In the genomic region with DNA sequence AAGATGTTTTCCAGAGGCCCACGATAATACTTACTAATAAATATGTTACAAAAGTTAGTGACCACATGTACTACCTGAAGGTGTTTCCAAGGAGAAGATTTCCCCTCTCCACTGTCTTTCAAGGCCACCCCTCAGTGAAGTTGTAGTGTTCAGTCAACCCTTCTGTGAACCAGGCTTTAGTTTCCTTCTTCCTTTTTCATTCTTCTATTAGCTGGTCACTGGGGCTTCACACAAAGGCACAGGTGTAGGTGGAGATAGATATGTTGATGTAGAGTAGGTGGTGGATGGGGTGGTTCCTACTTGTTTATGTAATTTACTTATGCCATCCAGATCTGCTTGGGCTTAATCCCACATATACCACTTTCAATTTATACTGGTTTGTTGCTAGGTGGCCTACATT, we compare ENCODE assay signal across 26 cellular contexts. TPM values are rescaled to one million over a fixed set of nuclear protein-coding genes. Genes with fewer than 3 reads are reported as not detected.
"Had no signal": no experiment of that assay in that cellular context is flagged by ENCODE, and none has a peak within 500 bp of the region (broad histone marks: within the 10 kb centered on the region; RNA-seq: fewer than 3 reads in every experiment).

No MANE protein-coding gene starts in this region.

- DNase-seq: activated CD4-positive, CD25-positive, alpha-beta regulatory T cell; activated CD8-positive, alpha-beta memory T cell treated with anti-CD3 and anti-CD28 coated beads, Interleukin-2, amount 50 U/mL, for 4 hours; activated CD8-positive, alpha-beta T cell treated with anti-CD3 and anti-CD28 coated beads for 36 hours; activated gamma-delta T cell treated with Interleukin-2 at 50 U/mL for 16 hours; activated naive CD4-positive, alpha-beta T cell treated with anti-CD3 and anti-CD28 coated beads, Interleukin-2, amount 10 ng/mL, durations not matched to agents 7 days and 5 days; activated naive CD8-positive, alpha-beta T cell treated with anti-CD3 and anti-CD28 coated beads for 36 hours; activated T-cell treated with anti-CD3 and anti-CD28 coated beads, Interleukin-2, amount 50 U/mL, for 72 hours; adrenal gland; anterior cingulate cortex; colonic mucosa; Kasumi-1; NCI-H1105 treated with DMSO at 0.1 percent for 48 hours; NCI-H1436 treated with DMSO at 0.1 percent for 48 hours; NCI-H187; NCI-H2081; NCI-H510A treated with DMSO at 0.1 percent for 48 hours; OCI-M1; Right ventricle myocardium superior; SJCRH30; SK-N-SH; T-helper 17 cell; T-helper 9 cell had no signal

- H3K4me2 ChIP-seq: SK-N-SH had no signal

- H3K9me3 Mint-ChIP-seq: activated CD8-positive, alpha-beta T cell treated with anti-CD3 and anti-CD28 coated beads for 36 hours; activated naive CD4-positive, alpha-beta T cell treated with anti-CD3 and anti-CD28 coated beads, Interleukin-2, amount 10 ng/mL, durations not matched to agents 7 days and 5 days; activated naive CD8-positive, alpha-beta T cell treated with anti-CD3 and anti-CD28 coated beads for 36 hours; activated T-helper 2 cell treated with anti-CD3 and anti-CD28 coated beads, Interferon-gamma antibody, Interleukin-2, Interleukin-4, amounts not matched to agents 10 μg/mL and 5 μg/mL and 100 μg/mL, durations not matched to agents 14 hours and 24 hours and 36 hours had no signal

- H3K27me3 Mint-ChIP-seq: activated CD8-positive, alpha-beta T cell treated with anti-CD3 and anti-CD28 coated beads for 36 hours; activated naive CD4-positive, alpha-beta T cell treated with anti-CD3 and anti-CD28 coated beads, Interleukin-2, amount 10 ng/mL, durations not matched to agents 7 days and 5 days; activated naive CD8-positive, alpha-beta T cell treated with anti-CD3 and anti-CD28 coated beads for 36 hours; T-helper 17 cell had no signal

- H3K27ac ChIP-seq: adrenal gland, colonic mucosa, RWPE1, SJCRH30 had no signal

- H3K36me3 ChIP-seq: adrenal gland, colonic mucosa, SJCRH30 had no signal

- H3K4me3 ChIP-seq: adrenal gland, colonic mucosa, SJCRH30 had no signal

- H3K27me3 ChIP-seq: adrenal gland, colonic mucosa, SJCRH30 had no signal

- H3K4me1 Mint-ChIP-seq: activated naive CD4-positive, alpha-beta T cell treated with anti-CD3 and anti-CD28 coated beads, Interleukin-2, amount 10 ng/mL, durations not matched to agents 7 days and 5 days; activated naive CD8-positive, alpha-beta T cell treated with anti-CD3 and anti-CD28 coated beads for 36 hours; T-helper 17 cell had no signal

- H3K27ac Mint-ChIP-seq: activated CD8-positive, alpha-beta T cell treated with anti-CD3 and anti-CD28 coated beads for 36 hours; activated naive CD4-positive, alpha-beta T cell treated with anti-CD3 and anti-CD28 coated beads, Interleukin-2, amount 10 ng/mL, durations not matched to agents 7 days and 5 days; activated naive CD8-positive, alpha-beta T cell treated with anti-CD3 and anti-CD28 coated beads for 36 hours; activated T-cell treated with anti-CD3 and anti-CD28 coated beads, Interleukin-2, amount 50 U/mL, for 72 hours; activated T-helper 2 cell treated with anti-CD3 and anti-CD28 coated beads, Interferon-gamma antibody, Interleukin-2, Interleukin-4, amounts not matched to agents 10 μg/mL and 5 μg/mL and 100 μg/mL, durations not matched to agents 14 hours and 24 hours and 36 hours; T-helper 17 cell had no signal

- ATAC-seq: activated CD8-positive, alpha-beta T cell treated with anti-CD3 and anti-CD28 coated beads for 36 hours; activated T-cell treated with anti-CD3 and anti-CD28 coated beads, Interleukin-2, amount 50 U/mL, for 72 hours; Panc1; T-helper 17 cell had no signal

- H3K36me3 Mint-ChIP-seq: activated naive CD4-positive, alpha-beta T cell treated with anti-CD3 and anti-CD28 coated beads, Interleukin-2, amount 10 ng/mL, durations not matched to agents 7 days and 5 days; activated naive CD8-positive, alpha-beta T cell treated with anti-CD3 and anti-CD28 coated beads for 36 hours had no signal

- H3K4me1 ChIP-seq: adrenal gland, colonic mucosa, SJCRH30 had no signal

- H3K4me3 Mint-ChIP-seq: activated CD8-positive, alpha-beta T cell treated with anti-CD3 and anti-CD28 coated beads for 36 hours; activated naive CD4-positive, alpha-beta T cell treated with anti-CD3 and anti-CD28 coated beads, Interleukin-2, amount 10 ng/mL, durations not matched to agents 7 days and 5 days; activated naive CD8-positive, alpha-beta T cell treated with anti-CD3 and anti-CD28 coated beads for 36 hours; activated T-cell treated with anti-CD3 and anti-CD28 coated beads, Interleukin-2, amount 50 U/mL, for 72 hours; T-helper 17 cell had no signal

- H3K9ac ChIP-seq: SK-N-SH had no signal

RNA-seq across cellular contexts. Expression of a gene that starts 43.3 kb away (rescaled TPM):
- total RNA-seq: activated CD8-positive, alpha-beta T cell treated with anti-CD3 and anti-CD28 coated beads for 36 hours; activated naive CD8-positive, alpha-beta T cell treated with anti-CD3 and anti-CD28 coated beads for 36 hours; activated T-cell treated with anti-CD3 and anti-CD28 coated beads, Interleukin-2, amount 50 U/mL, for 72 hours; activated T-helper 2 cell treated with anti-CD3 and anti-CD28 coated beads, Interferon-gamma antibody, Interleukin-2, Interleukin-4, amounts not matched to agents 10 μg/mL and 5 μg/mL and 100 μg/mL, durations not matched to agents 14 hours and 24 hours and 36 hours; cardiac septum; colonic mucosa; Right ventricle myocardium superior; SJCRH30; T-helper 17 cell had no signal

RNA-seq across cellular contexts. Expression of a gene that starts 45.9 kb away (rescaled TPM):
- total RNA-seq: activated CD8-positive, alpha-beta T cell treated with anti-CD3 and anti-CD28 coated beads for 36 hours; activated naive CD8-positive, alpha-beta T cell treated with anti-CD3 and anti-CD28 coated beads for 36 hours; activated T-cell treated with anti-CD3 and anti-CD28 coated beads, Interleukin-2, amount 50 U/mL, for 72 hours; activated T-helper 2 cell treated with anti-CD3 and anti-CD28 coated beads, Interferon-gamma antibody, Interleukin-2, Interleukin-4, amounts not matched to agents 10 μg/mL and 5 μg/mL and 100 μg/mL, durations not matched to agents 14 hours and 24 hours and 36 hours; cardiac septum; colonic mucosa; Right ventricle myocardium superior; SJCRH30; T-helper 17 cell had no signal
